ENCODE assay signal across 12 cellular contexts in the genomic region with DNA sequence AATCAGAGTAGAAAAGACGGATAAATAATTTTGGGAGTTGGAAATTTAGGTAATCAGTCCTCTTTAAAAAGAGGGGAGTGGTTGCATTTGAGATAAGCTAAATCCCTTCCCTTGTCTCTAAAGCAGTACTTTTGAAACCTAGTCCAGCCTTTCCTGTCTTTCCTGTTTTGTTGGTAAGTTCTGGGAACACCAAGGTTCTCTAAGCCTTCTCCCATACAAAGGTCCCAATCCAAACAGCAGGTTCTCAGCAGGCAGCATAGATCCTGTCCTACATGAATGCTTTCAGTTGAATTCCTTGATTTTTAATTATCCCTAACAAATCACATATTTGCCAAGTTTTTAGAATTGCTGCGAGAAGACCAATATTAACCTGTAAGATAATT.
A peak's percentile ranks its signal among the peaks of the same experiment; 100 is the strongest.
DNase-seq lines count a peak whose midpoint lies in the region; ATAC-seq, FAIRE-seq and TF ChIP-seq lines count a peak whose summit lies in the region.
"Had no signal": no experiment of that assay in that cellular context is flagged by ENCODE, and none has a peak within 500 bp of the region (broad histone marks: within the 10 kb centered on the region; RNA-seq: fewer than 3 reads in every experiment).

No MANE protein-coding gene starts in this region.

- peak overlapping the region; percentile 36 for H3K4me3 Mint-ChIP-seq in Caco-2 (ENCODE audit: unreplicated experiment)
- H3K4me3 Mint-ChIP-seq in HFFc6: peak overlapping the region; percentile 23
- no peak overlapping the region for H3K4me3 Mint-ChIP-seq in endodermal cell
- H3K4me3 Mint-ChIP-seq: B cell had no signal

- no peaks in the 10 kb centered on the region for H3K9me3 ChIP-seq in Caco-2
- no peaks in the 10 kb centered on the region for H3K9me3 ChIP-seq in endodermal cell (ENCODE audit: control insufficient read depth, low read length)
- H3K9me3 ChIP-seq in mucosa of descending colon: no peaks in the 10 kb centered on the region
- H3K9me3 ChIP-seq in kidney (ENCODE audit: control insufficient read depth in 1 of 2, low read length in 2 of 2): no peaks in the 10 kb centered on the region
- H3K9me3 ChIP-seq: thoracic aorta had no signal

- no peak overlapping the region for H3K9ac ChIP-seq in endodermal cell (ENCODE audit: extremely low read depth, low read length, poor library complexity, severe bottlenecking)
- no peak overlapping the region for H3K9ac ChIP-seq in kidney (ENCODE audit: low read length in 2 of 2)

- H3K36me3 Mint-ChIP-seq in Caco-2 (ENCODE audit: insufficient read depth, unreplicated experiment): peaks cover 4% of the 10 kb centered on the region
- peaks cover 8% of the 10 kb centered on the region; the same call in 1 of the 2 replicates for H3K36me3 Mint-ChIP-seq in HFFc6 (ENCODE audit: low read depth)
- H3K36me3 Mint-ChIP-seq in endodermal cell (ENCODE audit: low read depth): no peaks in the 10 kb centered on the region

- intact Hi-C loops in Caco-2 (cut with micrococcal nuclease; ENCODE audit: unreplicated experiment): no loop called here
- intact Hi-C loops in mucosa of descending colon (cut with DNase I, micrococcal nuclease): no loop called here
- intact Hi-C loops in kidney (cut with DNase I): no loop called here

- no peaks in the 10 kb centered on the region for H3K9me3 Mint-ChIP-seq in Caco-2 (ENCODE audit: unreplicated experiment)
- H3K9me3 Mint-ChIP-seq in HFFc6: no peaks in the 10 kb centered on the region
- no peaks in the 10 kb centered on the region for H3K9me3 Mint-ChIP-seq in endodermal cell

- H3K27me3 ChIP-seq in Caco-2 (replicated peaks; ENCODE audit: control insufficient read depth, insufficient read depth, low read length) (no peaks in the 10 kb centered on the region), endodermal cell (ENCODE audit: control insufficient read depth, insufficient read depth, low read length, poor library complexity, severe bottlenecking) (peaks cover 12% of the 10 kb centered on the region)

- peak; percentile 75 for ATAC-seq in mucosa of descending colon
- no peak for ATAC-seq in GM19328 (IDR thresholded peaks at IDR 0.05; ENCODE audit: unreplicated experiment)

- H3K27me3 Mint-ChIP-seq in Caco-2 (ENCODE audit: insufficient read depth, unreplicated experiment) (no peaks in the 10 kb centered on the region), HFFc6 (ENCODE audit: insufficient read depth) (no peaks in the 10 kb centered on the region), endodermal cell (ENCODE audit: insufficient read depth) (peaks cover 14% of the 10 kb centered on the region)

- no peak for TF ChIP-seq CTCF in Caco-2 (IDR thresholded peaks at IDR 0.05; ENCODE audit: insufficient read depth in 1 of 2, low read depth in 1 of 2, low read length in 1 of 2, severe bottlenecking in 1 of 2, unreplicated experiment in 1 of 2)
- no peak for TF ChIP-seq CTCF in HFFc6 (IDR thresholded peaks at IDR 0.05)
- no peak for TF ChIP-seq CTCF in endodermal cell (conservative IDR thresholded peaks at IDR 0.05)
- TF ChIP-seq CTCF in mucosa of descending colon (IDR thresholded peaks at IDR 0.05): no peak
- TF ChIP-seq CTCF in kidney (IDR thresholded peaks at IDR 0.05; ENCODE audit: borderline replicate concordance, extremely low read depth, insufficient read depth): no peak

- H3K4me1 Mint-ChIP-seq in Caco-2 (ENCODE audit: low read depth, unreplicated experiment): peaks cover 44% of the 10 kb centered on the region
- H3K4me1 Mint-ChIP-seq in HFFc6 (ENCODE audit: low read depth): peaks cover 84% of the 10 kb centered on the region
- H3K4me1 Mint-ChIP-seq in endodermal cell: peaks cover 47% of the 10 kb centered on the region
- H3K4me1 Mint-ChIP-seq: B cell had no signal

- DNase-seq in Caco-2 (peak in 1 of 2 experiments; percentile 77), HFFc6 (no peak), endodermal cell (no peak), mucosa of descending colon (peak in 1 of 3 donors; percentile 15), kidney (no peak), NOMO-1 treated with dmso at 0.1 percent for 144 hours (lab: John Stamatoyannopoulos, UW; ENCODE audit: unreplicated experiment) (no peak), glomerular visceral epithelial cell (ENCODE audit: extremely low spot score) (no peak)
- DNase-seq: NCI-H2081, WERI-Rb-1 had no signal

- H3K36me3 ChIP-seq in Caco-2 (ENCODE audit: control insufficient read depth, insufficient read depth, low read length) (no peaks in the 10 kb centered on the region), endodermal cell (ENCODE audit: control insufficient read depth, insufficient read depth, low read length) (no peaks in the 10 kb centered on the region), mucosa of descending colon (ENCODE audit: low read depth) (no peaks in the 10 kb centered on the region), kidney (ENCODE audit: control insufficient read depth in 1 of 2, insufficient read depth in 2 of 2, low read length in 2 of 2) (no peaks in the 10 kb centered on the region)
- H3K36me3 ChIP-seq: thoracic aorta, WERI-Rb-1 had no signal

- CTCF ChIA-PET in Caco-2 (lab: Charles Lee): interaction anchor here (0.7 to 1.0 kb wide), 2 partner anchors 101 to 193 kb away, joined by 3 to 4 read pairs; no protein-coding TSS in a partner anchor

- WGBS in endodermal cell (ENCODE audit: insufficient coverage in 1 of 2, insufficient read length in 1 of 2), 2 experiments: 87 to 100% methylated on average over 1 of the region's 2 CpGs

- H3K27ac Mint-ChIP-seq in Caco-2 (ENCODE audit: unreplicated experiment) (peak overlapping the region; percentile 77), HFFc6 (peak overlapping the region; percentile 85), endodermal cell (peak overlapping the region; percentile 0)
- H3K27ac Mint-ChIP-seq: B cell had no signal

- H3K4me1 ChIP-seq in Caco-2 (peaks cover 47% of the 10 kb centered on the region), endodermal cell (ENCODE audit: control insufficient read depth, insufficient read depth, low read length) (peaks cover 16% of the 10 kb centered on the region), mucosa of descending colon (ENCODE audit: low read depth) (peaks cover 12% of the 10 kb centered on the region), kidney (ENCODE audit: control insufficient read depth in 1 of 2, insufficient read depth in 1 of 2, low read depth in 1 of 2, low read length in 2 of 2) (no peaks in the 10 kb centered on the region)

- H3K27ac ChIP-seq in endodermal cell (ENCODE audit: low read depth, low read length) (no peak overlapping the region), kidney (ENCODE audit: low read depth in 2 of 2, low read length in 2 of 2) (no peak overlapping the region)
- H3K27ac ChIP-seq: thoracic aorta, WERI-Rb-1 had no signal

- no TSS peak for BruUV-seq in Caco-2 (replicated peaks; lab: Mats Ljungman, UMichigan)

- POLR2A ChIA-PET in Caco-2 (lab: Charles Lee): interaction anchor here (0.6 kb wide), 1 partner anchor 64 kb away, joined by 6 read pairs; no protein-coding TSS in a partner anchor

- no peak for FAIRE-seq in kidney (lab: Jason Lieb, UNC)

- H3K4me3 ChIP-seq in Caco-2 (ENCODE audit: low read depth, low read length) (no peak overlapping the region), endodermal cell (ENCODE audit: low read length) (no peak overlapping the region), mucosa of descending colon (no peak overlapping the region), kidney (ENCODE audit: low read length in 2 of 2) (no peak overlapping the region)
- H3K4me3 ChIP-seq: thoracic aorta had no signal

Comparison
In these comparisons a context has a peak if more than half of its experiments do, and no peak if none do; other contexts are left out.
1. H3K27ac Mint-ChIP-seq: peak in every context shown above with its lines; median percentile 85 in HFFc6; 77 in Caco-2; 0 in endodermal cell.